In the genomic region with DNA sequence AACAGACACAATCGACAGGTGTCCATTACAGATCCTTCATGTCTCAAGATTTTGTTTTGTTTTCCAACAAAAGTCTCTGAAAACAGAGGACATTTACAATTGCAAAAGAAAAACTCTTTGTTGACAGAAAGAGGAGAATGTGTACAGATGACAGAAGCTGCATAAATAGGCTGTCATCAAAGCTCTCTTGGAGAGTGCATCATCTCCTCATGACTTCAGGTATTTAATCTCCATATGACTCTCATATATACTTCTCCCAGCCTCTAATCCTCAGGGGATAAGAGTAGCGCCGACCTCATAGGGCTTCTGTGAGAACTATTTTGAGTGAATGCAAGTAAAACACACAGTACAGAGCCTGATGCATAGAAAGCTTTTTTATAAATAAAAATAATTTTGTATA, we compare ENCODE assay signal across 15 cellular contexts.
"Had no signal": no experiment of that assay in that cellular context is flagged by ENCODE, and none has a peak within 500 bp of the region (broad histone marks: within the 10 kb centered on the region; RNA-seq: fewer than 3 reads in every experiment).

No MANE protein-coding gene starts in this region.

- H3K4me3 Mint-ChIP-seq: activated T-helper 1 cell treated with anti-CD3 and anti-CD28 coated beads, Interleukin-12 subunit alpha, Interleukin-12 subunit beta, Interleukin-2, Interleukin-4 antibody, amounts not matched to agents 30 ng/mL and 10 ng/mL and 1 ng/mL, durations not matched to agents 14 hours and 24 hours and 36 hours; natural killer cell treated with Interleukin-12 subunit alpha and Interleukin-12 subunit beta and Interleukin-15 and Interleukin-18, amount 100 ng/mL, for 72 hours; T-cell had no signal

- H3K27ac ChIP-seq: body of pancreas, SJSA1, thoracic aorta, VCaP had no signal

- H3K9me3 Mint-ChIP-seq: activated T-helper 1 cell treated with anti-CD3 and anti-CD28 coated beads, Interleukin-12 subunit alpha, Interleukin-12 subunit beta, Interleukin-2, Interleukin-4 antibody, amounts not matched to agents 30 ng/mL and 10 ng/mL and 1 ng/mL, durations not matched to agents 14 hours and 24 hours and 36 hours; natural killer cell treated with Interleukin-12 subunit alpha and Interleukin-12 subunit beta and Interleukin-15 and Interleukin-18, amount 100 ng/mL, for 72 hours; T-cell had no signal

- H3K36me3 ChIP-seq: SJSA1, thoracic aorta had no signal

- H3K27me3 ChIP-seq: body of pancreas had no signal

- H3K4me1 ChIP-seq: body of pancreas, SJSA1 had no signal

- H3K36me3 Mint-ChIP-seq: natural killer cell treated with Interleukin-12 subunit alpha and Interleukin-12 subunit beta and Interleukin-15 and Interleukin-18, amount 100 ng/mL, for 72 hours had no signal

- ATAC-seq: body of pancreas; left cardiac atrium; natural killer cell treated with Interleukin-12 subunit alpha and Interleukin-12 subunit beta and Interleukin-15 and Interleukin-18, amount 100 ng/mL, for 72 hours; stimulated activated naive CD8-positive, alpha-beta T cell treated with anti-CD3 and anti-CD28 coated beads, Interleukin-15, Interleukin-2, amounts not matched to agents 100 U/mL and 50 U/mL, for 24 hours; T-cell had no signal

- H3K27me3 Mint-ChIP-seq: T-cell had no signal

- H3K27ac Mint-ChIP-seq: activated T-helper 1 cell treated with anti-CD3 and anti-CD28 coated beads, Interleukin-12 subunit alpha, Interleukin-12 subunit beta, Interleukin-2, Interleukin-4 antibody, amounts not matched to agents 30 ng/mL and 10 ng/mL and 1 ng/mL, durations not matched to agents 14 hours and 24 hours and 36 hours; natural killer cell treated with Interleukin-12 subunit alpha and Interleukin-12 subunit beta and Interleukin-15 and Interleukin-18, amount 100 ng/mL, for 72 hours; T-cell had no signal

- H3K4me3 ChIP-seq: body of pancreas, SJSA1, thoracic aorta had no signal

- DNase-seq: activated CD4-positive, alpha-beta T cell treated with anti-CD3 and anti-CD28 coated beads for 48 hours; activated naive CD4-positive, alpha-beta T cell treated with Interleukin-2 at 50 U/mL for 16 hours; body of pancreas; cerebellar nuclear complex; hippocampal formation; left cardiac atrium; stimulated activated CD4-positive, alpha-beta T cell treated with anti-CD3 and anti-CD28 coated beads, Interleukin-4, amount 100 ng/mL, for 1 hour; stimulated activated CD8-positive, alpha-beta memory T cell treated with anti-CD3 and anti-CD28 coated beads, Interleukin-4, amount 100 ng/mL, for 48 hours; stimulated activated naive CD8-positive, alpha-beta T cell treated with anti-CD3 and anti-CD28 coated beads, Interleukin-15, Interleukin-2, amounts not matched to agents 100 U/mL and 50 U/mL, for 24 hours; T-cell had no signal

- H3K9me3 ChIP-seq: body of pancreas, SJSA1, thoracic aorta had no signal
